Comparison of ENCODE assay signal across 23 cellular contexts in the genomic region with DNA sequence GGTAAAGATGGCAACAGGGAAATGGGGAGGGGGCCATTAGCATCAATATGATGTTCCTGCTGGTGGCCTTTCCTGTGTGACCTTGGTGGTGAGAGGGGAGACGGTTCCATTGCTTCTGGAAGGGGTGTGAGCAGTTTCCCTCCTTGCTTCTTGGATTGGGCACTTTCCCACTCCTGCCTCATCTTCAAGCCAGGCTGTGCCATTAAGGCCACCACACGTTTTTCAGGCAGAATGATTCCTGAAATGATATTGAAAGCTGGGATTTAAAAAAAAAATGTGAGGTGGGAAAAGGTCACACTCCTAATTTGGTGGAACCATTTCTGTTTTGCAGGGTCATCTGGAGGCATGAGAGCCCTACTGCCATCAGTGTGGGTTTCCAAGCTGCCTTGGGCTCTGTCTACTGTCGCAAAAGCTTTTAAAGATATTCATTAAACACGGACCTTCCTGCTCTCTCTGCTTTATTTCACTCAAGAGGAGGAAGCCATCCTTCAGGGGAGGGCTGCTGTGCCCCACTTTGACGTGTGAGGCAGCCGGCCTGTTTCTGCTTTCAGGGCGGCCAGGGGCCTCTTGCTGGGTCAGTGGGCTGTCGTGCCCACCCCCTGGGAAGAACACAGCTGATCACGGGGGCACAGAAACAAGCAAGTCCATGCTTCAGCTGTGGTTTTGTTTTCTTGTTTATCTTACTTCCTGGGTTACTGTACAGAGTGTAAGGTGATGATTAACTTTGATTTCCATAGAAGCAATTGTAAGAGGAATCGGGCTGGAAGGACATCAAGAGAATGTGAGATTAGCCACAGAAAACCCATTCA. TPM values are rescaled to one million over a fixed set of nuclear protein-coding genes. Genes with fewer than 3 reads are reported as not detected.
DNase-seq lines count a peak whose midpoint lies in the region; ATAC-seq, FAIRE-seq and TF ChIP-seq lines count a peak whose summit lies in the region.
"Had no signal": no experiment of that assay in that cellular context is flagged by ENCODE, and none has a peak within 500 bp of the region (broad histone marks: within the 10 kb centered on the region; RNA-seq: fewer than 3 reads in every experiment).

No MANE protein-coding gene starts in this region.

- POLR2A ChIA-PET in K562 (lab: Yijun Ruan, JAX), result interaction anchor here (0.7 to 2.6 kb wide), 2 partner anchors 10 to 14 kb away, joined by 3 to 7 read pairs; no protein-coding TSS in a partner anchor
- POLR2A ChIA-PET in activated CD4-positive, alpha-beta T cell treated with anti-CD3 and anti-CD28 coated beads, Interleukin-2, amount 10 ng/mL, durations not matched to agents 7 days and 5 days (lab: Charles Lee), result no interaction called here

- in situ Hi-C loops in K562 (cut with MboI), result no loop called here

- H3K79me2 ChIP-seq in K562 (ENCODE audit: control insufficient read depth, insufficient read depth, low read length), result no peaks in the 10 kb centered on the region
- H3K79me2 ChIP-seq: hepatocyte had no signal

- H4K20me1 ChIP-seq in K562 (replicated peaks; ENCODE audit: control insufficient read depth, insufficient read depth, low read length), result no peaks in the 10 kb centered on the region

- CTCF ChIA-PET in K562 (lab: Yijun Ruan, JAX; ENCODE audit: low intra/inter-chr PET ratio), result no interaction called here
- CTCF ChIA-PET in activated CD4-positive, alpha-beta T cell treated with anti-CD3 and anti-CD28 coated beads, Interleukin-2, amount 10 ng/mL, durations not matched to agents 7 days and 5 days (lab: Charles Lee), result interaction anchor here (1.0 to 1.5 kb wide), 2 partner anchors 33 to 42 kb away, joined by 3 to 4 read pairs; no protein-coding TSS in a partner anchor

- H3K36me3 ChIP-seq in K562 (ENCODE audit: control insufficient read depth, insufficient read depth, low read length) (no peaks in the 10 kb centered on the region), kidney epithelial cell (ENCODE audit: control insufficient read depth, insufficient read depth, low read length) (no peaks in the 10 kb centered on the region), mucosa of stomach (ENCODE audit: control insufficient read depth, insufficient read depth, low read length) (no peaks in the 10 kb centered on the region), prostate gland (no peaks in the 10 kb centered on the region)

- H3K9me3 Mint-ChIP-seq in activated CD4-positive, alpha-beta T cell treated with anti-CD3 and anti-CD28 coated beads, Interleukin-2, amount 10 ng/mL, durations not matched to agents 7 days and 5 days, result no peaks in the 10 kb centered on the region
- H3K9me3 Mint-ChIP-seq: activated CD4-positive, alpha-beta memory T cell treated with anti-CD3 and anti-CD28 coated beads, Interleukin-2, amount 10 ng/mL, durations not matched to agents 7 days and 5 days; activated naive CD8-positive, alpha-beta T cell treated with anti-CD3 and anti-CD28 coated beads, Interleukin-2, amount 10 ng/mL, durations not matched to agents 7 days and 5 days; CD14-positive monocyte; naive thymus-derived CD4-positive, alpha-beta T cell had no signal

- H3K4me1 ChIP-seq in K562 (replicated peaks in 1 of 2; ENCODE audit: control insufficient read depth in 2 of 2, insufficient read depth in 2 of 2, low read length in 2 of 2) (no peaks in the 10 kb centered on the region), mucosa of stomach (ENCODE audit: control insufficient read depth, insufficient read depth, low read length) (peaks cover 14% of the 10 kb centered on the region), prostate gland (replicated peaks) (no peaks in the 10 kb centered on the region)

- no peak overlapping the region for H3K27ac Mint-ChIP-seq in activated CD4-positive, alpha-beta T cell treated with anti-CD3 and anti-CD28 coated beads, Interleukin-2, amount 10 ng/mL, durations not matched to agents 7 days and 5 days
- H3K27ac Mint-ChIP-seq: activated CD4-positive, alpha-beta memory T cell treated with anti-CD3 and anti-CD28 coated beads, Interleukin-2, amount 10 ng/mL, durations not matched to agents 7 days and 5 days; activated naive CD8-positive, alpha-beta T cell treated with anti-CD3 and anti-CD28 coated beads, Interleukin-2, amount 10 ng/mL, durations not matched to agents 7 days and 5 days; naive thymus-derived CD4-positive, alpha-beta T cell had no signal

- DNase-seq in K562 (ENCODE audit: extremely low read depth in 1 of 4, low spot score in 3 of 4), result no peak
- DNase-seq in kidney epithelial cell (ENCODE audit: low read depth), result peak; percentile 14
- no peak for DNase-seq in urothelium cell line (ENCODE audit: low spot score)
- DNase-seq in prostate gland (ENCODE audit: low spot score), result no peak
- DNase-seq in activated CD4-positive, alpha-beta T cell treated with anti-CD3 and anti-CD28 coated beads, Interleukin-2, amount 10 ng/mL, durations not matched to agents 7 days and 5 days, result no peak
- no peak for DNase-seq in NOMO-1 treated with dmso at 0.1 percent for 144 hours (lab: John Stamatoyannopoulos, UW; ENCODE audit: unreplicated experiment)
- DNase-seq: activated CD4-positive, alpha-beta memory T cell treated with anti-CD3 and anti-CD28 coated beads, Interleukin-2, amount 10 ng/mL, durations not matched to agents 7 days and 5 days; activated effector memory CD4-positive, alpha-beta T cell treated with anti-CD3 and anti-CD28 coated beads, Interleukin-2, amount 50 U/mL, for 16 hours; activated naive CD8-positive, alpha-beta T cell treated with anti-CD3 and anti-CD28 coated beads, Interleukin-2, amount 10 ng/mL, durations not matched to agents 7 days and 5 days; activated T-cell treated with anti-CD3 and anti-CD28 coated beads for 4 hours; cerebellar nuclear complex; KG1; naive thymus-derived CD4-positive, alpha-beta T cell; occipital lobe; stimulated activated naive CD8-positive, alpha-beta T cell treated with anti-CD3 and anti-CD28 coated beads, Interleukin-15, Interleukin-2, amounts not matched to agents 100 U/mL and 50 U/mL, for 24 hours had no signal

- TF ChIP-seq POLR2A in K562 (conservative IDR thresholded peaks at IDR 0.05), result no peak
- no peak for TF ChIP-seq POLR2A in prostate gland (IDR thresholded peaks at IDR 0.05)

- H3K27ac ChIP-seq in K562 (ENCODE audit: extremely low read depth, low read depth, low read length) (no peak overlapping the region), prostate gland (no peak overlapping the region)
- H3K27ac ChIP-seq: epithelial cell of prostate, hepatocyte had no signal

- no peaks in the 10 kb centered on the region for H3K9me1 ChIP-seq in K562 (ENCODE audit: control insufficient read depth, insufficient read depth, low read length)

- BruUV-seq in K562 (replicated peaks; lab: Mats Ljungman, UMichigan), result no TSS peak

- H3K27me3 Mint-ChIP-seq in activated CD4-positive, alpha-beta T cell treated with anti-CD3 and anti-CD28 coated beads, Interleukin-2, amount 10 ng/mL, durations not matched to agents 7 days and 5 days, result peaks cover 20% of the 10 kb centered on the region

- TF ChIP-seq EP300 in K562 (IDR thresholded peaks at IDR 0.05; ENCODE audit: low read length), result no peak

- no peak overlapping the region for H3K9ac ChIP-seq in K562 (ENCODE audit: insufficient read depth in 1 of 2, low read depth in 2 of 2, low read length in 2 of 2)
- peak overlapping the region; percentile 54 for H3K9ac ChIP-seq in mucosa of stomach (ENCODE audit: low read length)

- intact Hi-C loops in K562 (cut with micrococcal nuclease), result no loop called here
- intact Hi-C loops in prostate gland (cut with DNase I), result loop anchor here (5.0 kb wide), 1 partner anchor 282 kb away; no protein-coding TSS in a partner anchor

- no peaks in the 10 kb centered on the region for H3K36me3 Mint-ChIP-seq in activated CD4-positive, alpha-beta T cell treated with anti-CD3 and anti-CD28 coated beads, Interleukin-2, amount 10 ng/mL, durations not matched to agents 7 days and 5 days (ENCODE audit: low read depth)
- H3K36me3 Mint-ChIP-seq: activated naive CD8-positive, alpha-beta T cell treated with anti-CD3 and anti-CD28 coated beads, Interleukin-2, amount 10 ng/mL, durations not matched to agents 7 days and 5 days; CD14-positive monocyte had no signal

- no peak for TF ChIP-seq RAD21 in K562 (CRISPR knock-in tag; conservative IDR thresholded peaks at IDR 0.05 in 1 of 2, IDR thresholded peaks at IDR 0.05 in 1 of 2)

- WGBS in K562 (ENCODE audit: insufficient coverage, low coverage, missing lambda C conversion rate), result 1% methylated on average over 10 of the region's 10 CpGs
- WGBS in prostate gland, result 69% methylated on average over 10 of the region's 10 CpGs

- no peak for FAIRE-seq in K562 (lab: Jason Lieb, UNC)
- peak; percentile 52 for FAIRE-seq in urothelium cell line (lab: Jason Lieb, UNC)
- FAIRE-seq: astrocyte had no signal

- TF ChIP-seq CTCF in K562 (IDR thresholded peaks at IDR 0.05 in 2 of 3, conservative IDR thresholded peaks at IDR 0.05 in 1 of 3; ENCODE audit: insufficient read depth in 2 of 3, low read depth in 1 of 3, low read length in 3 of 3) (no peak), kidney epithelial cell (IDR thresholded peaks at IDR 0.05; ENCODE audit: insufficient read depth, low read length, poor library complexity, severe bottlenecking) (no peak), prostate gland (IDR thresholded peaks at IDR 0.05) (no peak)

- no peak overlapping the region for H3K4me3 ChIP-seq in K562
- no peak overlapping the region for H3K4me3 ChIP-seq in kidney epithelial cell (ENCODE audit: low read depth, low read length)
- H3K4me3 ChIP-seq in mucosa of stomach (ENCODE audit: low read length), result peak overlapping the region; percentile 18
- H3K4me3 ChIP-seq in prostate gland, result no peak overlapping the region
- H3K4me3 ChIP-seq: hepatocyte had no signal

- no peak overlapping the region for H2AFZ ChIP-seq in K562 (ENCODE audit: low read depth, low read length)
- H2AFZ ChIP-seq: hepatocyte had no signal

- no peaks in the 10 kb centered on the region for H3K4me1 Mint-ChIP-seq in activated CD4-positive, alpha-beta T cell treated with anti-CD3 and anti-CD28 coated beads, Interleukin-2, amount 10 ng/mL, durations not matched to agents 7 days and 5 days
- H3K4me1 Mint-ChIP-seq: activated CD4-positive, alpha-beta memory T cell treated with anti-CD3 and anti-CD28 coated beads, Interleukin-2, amount 10 ng/mL, durations not matched to agents 7 days and 5 days; CD14-positive monocyte had no signal

- no peak overlapping the region for H3K4me2 ChIP-seq in K562 (ENCODE audit: insufficient read depth, low read length)

- peaks cover 63 to 75% of the 10 kb centered on the region in 2 experiments for H3K27me3 ChIP-seq in K562 (ENCODE audit: control insufficient read depth in 2 of 2, insufficient read depth in 2 of 2, low read length in 2 of 2)
- H3K27me3 ChIP-seq in kidney epithelial cell (ENCODE audit: control insufficient read depth, insufficient read depth, low read length), result peaks cover 6% of the 10 kb centered on the region
- peaks cover 2% of the 10 kb centered on the region for H3K27me3 ChIP-seq in mucosa of stomach (ENCODE audit: control insufficient read depth, insufficient read depth, low read length)
- no peaks in the 10 kb centered on the region for H3K27me3 ChIP-seq in prostate gland (replicated peaks; ENCODE audit: insufficient read depth)
- H3K27me3 ChIP-seq: hepatocyte had no signal

- H3K9me3 ChIP-seq in K562 (replicated peaks; ENCODE audit: control insufficient read depth, insufficient read depth, low read depth, low read length) (0 out of 2 replicates have a peak, but pooled peaks cover 2% of the 10 kb centered on the region), mucosa of stomach (ENCODE audit: control insufficient read depth, low read length) (no peaks in the 10 kb centered on the region), prostate gland (no peaks in the 10 kb centered on the region)

- no peak overlapping the region for H3K4me3 Mint-ChIP-seq in activated CD4-positive, alpha-beta T cell treated with anti-CD3 and anti-CD28 coated beads, Interleukin-2, amount 10 ng/mL, durations not matched to agents 7 days and 5 days
- H3K4me3 Mint-ChIP-seq: activated CD4-positive, alpha-beta memory T cell treated with anti-CD3 and anti-CD28 coated beads, Interleukin-2, amount 10 ng/mL, durations not matched to agents 7 days and 5 days; activated naive CD8-positive, alpha-beta T cell treated with anti-CD3 and anti-CD28 coated beads, Interleukin-2, amount 10 ng/mL, durations not matched to agents 7 days and 5 days; CD14-positive monocyte; naive thymus-derived CD4-positive, alpha-beta T cell had no signal

- no peak for ATAC-seq in K562
- ATAC-seq: naive thymus-derived CD4-positive, alpha-beta T cell; Panc1; stimulated activated naive CD8-positive, alpha-beta T cell treated with anti-CD3 and anti-CD28 coated beads, Interleukin-15, Interleukin-2, amounts not matched to agents 100 U/mL and 50 U/mL, for 24 hours had no signal

RNA-seq across cellular contexts. Expression of a gene that starts 8.0 kb away (rescaled TPM):
- not detected in 2 replicates for total RNA-seq in K562 (2011; cell fraction: chromatin; rRNA removed; ENCODE audit: low replicate concordance)
- total RNA-seq in K562 (2011; cell fraction: nucleolus; rRNA removed), result not detected in 2 replicates
- not detected in 2 replicates for total RNA-seq in K562 (2011; cell fraction: nucleoplasm; rRNA removed)
- total RNA-seq in K562 (2014; rRNA removed) (not detected in 2 replicates), K562 (2014; rRNA removed; fragmentation: Illumina TruSeq; extraction: Trizol) (not detected in 2 replicates), K562 (2015; rRNA removed; fragmentation: Illumina TruSeq; extraction: Trizol) (not detected in 2 replicates), K562 (2021) (not detected in 2 replicates), kidney epithelial cell (not detected in 2 replicates), prostate gland (1 to 10 TPM in 1 of 2 donors, not detected in 1; 7.8 TPM)
- polyA plus RNA-seq in K562 (2011; rRNA removed) (not detected in 2 replicates), K562 (2014; fragmentation: Illumina TruSeq; extraction: Trizol) (not detected in 2 replicates), K562 (2014; fragmentation: Nextera tagmentation; extraction: Ambion mirVana) (not detected), K562 (2014; rRNA removed) (not detected in 2 replicates)
- not detected in 2 replicates for polyA plus RNA-seq in K562 (2011; cell fraction: cytosol; rRNA removed)
- not detected in 2 replicates for polyA plus RNA-seq in K562 (2011; cell fraction: nucleus; rRNA removed)
- polyA plus RNA-seq in K562 (2012), result not detected in 2 replicates
- polyA minus RNA-seq in K562 (2011; rRNA and poly(A)+ RNA removed), result not detected in 2 replicates
- not detected in 2 replicates for polyA minus RNA-seq in K562 (2011; cell fraction: cytosol; rRNA and poly(A)+ RNA removed)
- not detected in 2 replicates for polyA minus RNA-seq in K562 (2011; cell fraction: nucleus; rRNA and poly(A)+ RNA removed)
- total RNA-seq in activated CD4-positive, alpha-beta T cell treated with anti-CD3 and anti-CD28 coated beads, Interleukin-2, amount 10 ng/mL, durations not matched to agents 7 days and 5 days, result not detected
- total RNA-seq: activated CD4-positive, alpha-beta memory T cell treated with anti-CD3 and anti-CD28 coated beads, Interleukin-2, amount 10 ng/mL, durations not matched to agents 7 days and 5 days; activated naive CD8-positive, alpha-beta T cell treated with anti-CD3 and anti-CD28 coated beads, Interleukin-2, amount 10 ng/mL, durations not matched to agents 7 days and 5 days; astrocyte; hepatocyte; lung microvascular endothelial cell; naive thymus-derived CD4-positive, alpha-beta T cell; NCI-H460 had no signal
- polyA plus RNA-seq: CD14-positive monocyte; hepatocyte; naive thymus-derived CD4-positive, alpha-beta T cell had no signal

RNA-seq across cellular contexts. Expression of a gene that starts 12.8 kb away (rescaled TPM):
- total RNA-seq in K562 (2011; cell fraction: chromatin; rRNA removed; ENCODE audit: low replicate concordance), result not detected in 2 replicates
- not detected in 2 replicates for total RNA-seq in K562 (2011; cell fraction: nucleolus; rRNA removed)
- not detected in 2 replicates for total RNA-seq in K562 (2011; cell fraction: nucleoplasm; rRNA removed)
- not detected in 2 replicates for total RNA-seq in K562 (2014; rRNA removed)
- total RNA-seq in K562 (2014; rRNA removed; fragmentation: Illumina TruSeq; extraction: Trizol), result not detected in 2 replicates
- total RNA-seq in K562 (2015; rRNA removed; fragmentation: Illumina TruSeq; extraction: Trizol), result not detected in 2 replicates
- not detected in 2 replicates for total RNA-seq in K562 (2021)
- not detected in 2 replicates for polyA plus RNA-seq in K562 (2011; rRNA removed)
- polyA plus RNA-seq in K562 (2011; cell fraction: cytosol; rRNA removed), result not detected in 2 replicates
- 0.07 TPM in 1 of 2 replicates, not detected in the other for polyA plus RNA-seq in K562 (2011; cell fraction: nucleus; rRNA removed)
- 0.06 TPM in 1 of 2 replicates, not detected in the other for polyA plus RNA-seq in K562 (2012)
- not detected in 2 replicates for polyA plus RNA-seq in K562 (2014; fragmentation: Illumina TruSeq; extraction: Trizol)
- polyA plus RNA-seq in K562 (2014; fragmentation: Nextera tagmentation; extraction: Ambion mirVana), result not detected
- not detected in 2 replicates for polyA plus RNA-seq in K562 (2014; rRNA removed)
- not detected in 2 replicates for polyA minus RNA-seq in K562 (2011; rRNA and poly(A)+ RNA removed)
- not detected in 2 replicates for polyA minus RNA-seq in K562 (2011; cell fraction: cytosol; rRNA and poly(A)+ RNA removed)
- polyA minus RNA-seq in K562 (2011; cell fraction: nucleus; rRNA and poly(A)+ RNA removed), result not detected in 2 replicates
- total RNA-seq in kidney epithelial cell, result not detected in 2 replicates
- under 1 TPM in 1 of 2 donors, not detected in 1; 0.34 TPM for total RNA-seq in prostate gland
- not detected for total RNA-seq in activated CD4-positive, alpha-beta T cell treated with anti-CD3 and anti-CD28 coated beads, Interleukin-2, amount 10 ng/mL, durations not matched to agents 7 days and 5 days
- total RNA-seq: activated CD4-positive, alpha-beta memory T cell treated with anti-CD3 and anti-CD28 coated beads, Interleukin-2, amount 10 ng/mL, durations not matched to agents 7 days and 5 days; activated naive CD8-positive, alpha-beta T cell treated with anti-CD3 and anti-CD28 coated beads, Interleukin-2, amount 10 ng/mL, durations not matched to agents 7 days and 5 days; astrocyte; lung microvascular endothelial cell; naive thymus-derived CD4-positive, alpha-beta T cell; NCI-H460 had no signal
- polyA plus RNA-seq: CD14-positive monocyte; naive thymus-derived CD4-positive, alpha-beta T cell had no signal

RNA-seq across cellular contexts. Expression of a gene that starts 33.9 kb away (rescaled TPM):
- 38.3 and 58.5 TPM in 2 replicates for total RNA-seq in K562 (2011; cell fraction: chromatin; rRNA removed; ENCODE audit: low replicate concordance)
- 49.9 and 50.7 TPM in 2 replicates for total RNA-seq in K562 (2011; cell fraction: nucleolus; rRNA removed)
- total RNA-seq in K562 (2011; cell fraction: nucleoplasm; rRNA removed), result 49.1 and 63.6 TPM in 2 replicates
- total RNA-seq in K562 (2014; rRNA removed) (111 and 159 TPM in 2 replicates), K562 (2014; rRNA removed; fragmentation: Illumina TruSeq; extraction: Trizol) (115 and 128 TPM in 2 replicates), K562 (2015; rRNA removed; fragmentation: Illumina TruSeq; extraction: Trizol) (122 and 128 TPM in 2 replicates), K562 (2021) (106 and 123 TPM in 2 replicates), kidney epithelial cell (92.1 and 119 TPM in 2 replicates), prostate gland (10 to 100 TPM; 47.9 to 80.1 TPM)
- polyA plus RNA-seq in K562 (2011; rRNA removed) (161 and 162 TPM in 2 replicates), K562 (2014; fragmentation: Illumina TruSeq; extraction: Trizol) (124 and 132 TPM in 2 replicates), K562 (2014; fragmentation: Nextera tagmentation; extraction: Ambion mirVana) (10 to 100 TPM; 38.0 to 57.0 TPM), K562 (2014; rRNA removed) (110 and 115 TPM in 2 replicates)
- polyA plus RNA-seq in K562 (2011; cell fraction: cytosol; rRNA removed), result 79.0 and 134 TPM in 2 replicates
- 117 and 151 TPM in 2 replicates for polyA plus RNA-seq in K562 (2011; cell fraction: nucleus; rRNA removed)
- polyA plus RNA-seq in K562 (2012), result 104 and 130 TPM in 2 replicates
- polyA minus RNA-seq in K562 (2011; rRNA and poly(A)+ RNA removed), result 98.0 and 108 TPM in 2 replicates
- 54.2 and 58.0 TPM in 2 replicates for polyA minus RNA-seq in K562 (2011; cell fraction: cytosol; rRNA and poly(A)+ RNA removed)
- polyA minus RNA-seq in K562 (2011; cell fraction: nucleus; rRNA and poly(A)+ RNA removed), result 23.6 and 33.0 TPM in 2 replicates
- 100 to 1,000 TPM; 110 to 117 TPM for total RNA-seq in activated CD4-positive, alpha-beta T cell treated with anti-CD3 and anti-CD28 coated beads, Interleukin-2, amount 10 ng/mL, durations not matched to agents 7 days and 5 days
